In the genomic region with DNA sequence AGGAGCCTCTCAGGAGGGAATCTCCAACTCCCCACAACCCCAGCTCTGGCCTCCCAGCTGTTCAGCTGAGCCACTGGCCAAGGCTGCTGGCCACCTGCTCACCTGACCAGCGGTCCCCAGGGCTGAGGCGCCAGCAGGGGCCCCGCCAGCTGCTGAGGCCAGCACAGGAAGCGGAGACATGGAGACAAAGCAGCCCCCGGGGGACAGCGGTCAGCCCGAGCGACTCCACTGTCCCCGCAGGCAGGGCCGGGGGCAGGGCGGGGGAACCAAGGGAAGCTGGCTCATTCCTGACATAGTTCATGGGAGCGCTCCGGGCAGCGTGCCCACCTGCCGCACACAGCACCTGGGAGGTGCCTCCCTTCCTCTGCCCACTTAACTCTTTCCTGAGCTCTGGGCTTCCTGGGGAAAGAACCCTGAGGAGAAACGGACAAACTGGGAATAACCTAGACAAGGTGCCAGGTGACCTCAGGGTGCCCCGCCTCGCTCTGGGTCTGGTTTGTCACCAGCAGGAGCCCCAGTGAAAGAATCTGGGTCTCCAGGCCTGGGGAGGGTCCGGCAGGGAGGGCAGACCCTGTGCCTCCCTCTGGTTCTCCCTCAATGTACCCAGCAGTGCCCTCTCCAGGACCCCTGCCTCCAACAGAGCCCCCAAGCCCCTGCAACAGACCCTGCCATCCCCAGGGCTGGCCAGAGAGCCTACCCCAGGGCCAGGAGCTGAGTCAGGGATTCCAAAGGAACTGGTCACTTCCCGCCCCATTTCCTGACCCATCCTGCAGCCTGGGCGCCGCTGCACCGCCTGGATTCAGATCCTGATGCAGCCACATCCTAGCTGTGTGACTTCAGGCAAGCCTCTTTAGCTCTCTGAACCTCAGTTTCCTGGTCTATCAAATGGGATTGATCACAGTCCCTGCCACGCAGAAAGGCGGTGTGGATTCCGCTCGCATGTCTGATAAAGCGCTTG, we compare ENCODE assay signal across 8 cellular contexts. TPM values are rescaled to one million over a fixed set of nuclear protein-coding genes. Genes with fewer than 3 reads are reported as not detected.
DNase-seq lines count a peak whose midpoint lies in the region; ATAC-seq and TF ChIP-seq lines count a peak whose summit lies in the region.

No MANE protein-coding gene starts in this region.

- peak overlapping the region; percentile 66 to 94 (median 80) for H3K27ac ChIP-seq in Peyer's patch

- peaks cover 90% of the 10 kb centered on the region for H3K4me1 Mint-ChIP-seq in osteocyte (ENCODE audit: unreplicated experiment)

- DNase-seq in DMS79 treated with DMSO at 0.1 percent for 48 hours (lab: John Stamatoyannopoulos, UW) (peak; percentile 65), Peyer's patch (peak in 2 of 3 donors; percentile 79 to 81), fibroblast of peridontal ligament (ENCODE audit: extremely low read depth) (peak; percentile 73), osteocyte (ENCODE audit: extremely low spot score, unreplicated experiment) (no peak), KG1 (lab: John Stamatoyannopoulos, UW) (no peak)
- DNase-seq in effector CD8-positive, alpha-beta T cell (lab: John Stamatoyannopoulos, UW) = no peak

- H3K4me1 ChIP-seq in Peyer's patch = peaks cover 0 to 34% (median 10%) of the 10 kb centered on the region in 4 donors

- H3K27me3 ChIP-seq in Peyer's patch = no peaks in the 10 kb centered on the region

- no peaks in the 10 kb centered on the region for H3K27me3 Mint-ChIP-seq in osteocyte (ENCODE audit: unreplicated experiment)

- H3K9me3 ChIP-seq in Peyer's patch = no peaks in the 10 kb centered on the region

- TF ChIP-seq POLR2A in Peyer's patch (IDR thresholded peaks at IDR 0.05) = no peak

- peaks cover 45% of the 10 kb centered on the region for H3K36me3 Mint-ChIP-seq in osteocyte (ENCODE audit: unreplicated experiment)

- H3K4me3 Mint-ChIP-seq in osteocyte (ENCODE audit: unreplicated experiment) = peak overlapping the region; percentile 73

- ATAC-seq in GM18520 (IDR thresholded peaks at IDR 0.05; ENCODE audit: unreplicated experiment) = no peak
- no peak for ATAC-seq in HG02759 (IDR thresholded peaks at IDR 0.05; ENCODE audit: unreplicated experiment)

- peaks cover 0 to 36% (median 0%) of the 10 kb centered on the region in 3 donors for H3K36me3 ChIP-seq in Peyer's patch

- peak overlapping the region; percentile 95 for H3K27ac Mint-ChIP-seq in osteocyte (ENCODE audit: unreplicated experiment)

- peak overlapping the region in 2 of 4 donors; percentile 23 to 43 for H3K4me3 ChIP-seq in Peyer's patch

- H3K9me3 Mint-ChIP-seq in osteocyte (ENCODE audit: unreplicated experiment) = no peaks in the 10 kb centered on the region

- TF ChIP-seq CTCF in Peyer's patch (IDR thresholded peaks at IDR 0.05) = no peak
- TF ChIP-seq CTCF in osteocyte (IDR thresholded peaks at IDR 0.05) = no peak

RNA-seq across cellular contexts. Expression of a gene that starts 10.6 kb away (rescaled TPM):
- 10 to 100 TPM; 23.5 to 42.6 (median 35.5) TPM for total RNA-seq in Peyer's patch
- 152 and 155 TPM in 2 replicates for total RNA-seq in osteocyte

Comparison
In these comparisons a context has a peak if more than half of its experiments do, and no peak if none do; other contexts are left out.
1. DNase-seq: peak in DMS79 treated with DMSO at 0.1 percent for 48 hours (single experiment), Peyer's patch (2 of 3) and fibroblast of peridontal ligament (single experiment); none in osteocyte (single experiment), KG1 (single experiment) and effector CD8-positive, alpha-beta T cell (single experiment).